26 cellular contexts compared by ENCODE assay signal in genomic region chr3:196360586-196360985, GRCh38. TPM values are rescaled to one million over a fixed set of nuclear protein-coding genes. Genes with fewer than 3 reads are reported as not detected.
"Had no signal": no experiment of that assay in that cellular context is flagged by ENCODE, and none has a peak within 500 bp of the region (broad histone marks: within the 10 kb centered on the region; RNA-seq: fewer than 3 reads in every experiment).

No MANE protein-coding gene starts in this region.

- H3K4me3 ChIP-seq: cardiac muscle cell, SK-N-MC had no signal

- H3K27ac ChIP-seq: brain microvascular endothelial cell, cardiac muscle cell, KMS-11, SK-N-MC, VCaP had no signal

- DNase-seq: activated CD4-positive, alpha-beta T cell treated with anti-CD3 and anti-CD28 coated beads for 36 hours; activated CD4-positive, alpha-beta T cell treated with anti-CD3 and anti-CD28 coated beads, Interleukin-2, amount 50 U/mL, for 4 hours; activated CD8-positive, alpha-beta T cell treated with anti-CD3 and anti-CD28 coated beads, Interleukin-2, amount 10 ng/mL, durations not matched to agents 7 days and 5 days; activated effector memory CD4-positive, alpha-beta T cell treated with Interleukin-2 at 50 U/mL for 16 hours; activated naive CD4-positive, alpha-beta T cell treated with Interleukin-2 at 50 U/mL for 16 hours; activated T-cell treated with anti-CD3 and anti-CD28 coated beads, Interleukin-2, amount 50 U/mL, for 24 hours; amygdala; brain microvascular endothelial cell; MV-4-11; NCI-H1105; NCI-H1436; NCI-H1694 treated with DMSO at 0.1 percent for 48 hours; NCI-H2081; NCI-H510A treated with DMSO at 0.1 percent for 48 hours; NCI-H69; NK-92 treated with Interleukin-12 subunit alpha and Interleukin-12 subunit beta, amount 100 ng/mL, for 24 hours; OCI-M1; RPMI8226; T-cell had no signal

- H3K9ac ChIP-seq: KMS-11 had no signal

- H3K27me3 ChIP-seq: brain microvascular endothelial cell, cardiac muscle cell had no signal

- H3K4me2 ChIP-seq: KMS-11 had no signal

RNA-seq across cellular contexts. Expression of gene TM4SF19, which starts 22.4 kb away (rescaled TPM):
- total RNA-seq: activated CD4-positive, alpha-beta T cell treated with anti-CD3 and anti-CD28 coated beads for 36 hours; activated CD8-positive, alpha-beta T cell treated with anti-CD3 and anti-CD28 coated beads, Interleukin-2, amount 10 ng/mL, durations not matched to agents 7 days and 5 days; activated T-helper 1 cell treated with anti-CD3 and anti-CD28 coated beads, Interleukin-12 subunit alpha, Interleukin-12 subunit beta, Interleukin-2, Interleukin-4 antibody, amounts not matched to agents 30 ng/mL and 10 ng/mL and 1 ng/mL, durations not matched to agents 14 hours and 24 hours and 36 hours; cardiac muscle cell; Right ventricle myocardium inferior; T-helper 2 cell treated with Interferon-gamma antibody and Interleukin-4, amounts not matched to agents 100 ng/mL and 5 ng/mL, for 36 hours had no signal
- polyA plus RNA-seq: cardiac muscle cell had no signal
